21 cellular contexts compared by ENCODE assay signal in genomic region chr11:113579292-113579940, GRCh38.
"Had no signal": no experiment of that assay in that cellular context is flagged by ENCODE, and none has a peak within 500 bp of the region (broad histone marks: within the 10 kb centered on the region; RNA-seq: fewer than 3 reads in every experiment).

No MANE protein-coding gene starts in this region.

- H3K36me3 ChIP-seq: adrenal gland, cardiac muscle cell, heart right ventricle, left ventricle myocardium inferior, neutrophil had no signal

- H3K4me1 ChIP-seq: adrenal gland had no signal

- H3K9me3 Mint-ChIP-seq: activated CD4-positive, alpha-beta memory T cell treated with anti-CD3 and anti-CD28 coated beads for 36 hours; activated T-helper 1 cell treated with anti-CD3 and anti-CD28 coated beads, Interleukin-12 subunit alpha, Interleukin-12 subunit beta, Interleukin-2, Interleukin-4 antibody, amounts not matched to agents 30 ng/mL and 10 ng/mL and 1 ng/mL, durations not matched to agents 14 hours and 24 hours and 36 hours; effector memory CD8-positive, alpha-beta T cell had no signal

- H3K27ac ChIP-seq: adrenal gland, cardiac muscle cell, epithelial cell of prostate, heart right ventricle, left ventricle myocardium inferior, neutrophil, parathyroid adenoma had no signal

- H3K4me3 Mint-ChIP-seq: activated CD4-positive, alpha-beta memory T cell treated with anti-CD3 and anti-CD28 coated beads for 36 hours; activated CD4-positive, alpha-beta T cell treated with anti-CD3 and anti-CD28 coated beads for 36 hours; activated T-helper 1 cell treated with anti-CD3 and anti-CD28 coated beads, Interleukin-12 subunit alpha, Interleukin-12 subunit beta, Interleukin-2, Interleukin-4 antibody, amounts not matched to agents 30 ng/mL and 10 ng/mL and 1 ng/mL, durations not matched to agents 14 hours and 24 hours and 36 hours; effector memory CD8-positive, alpha-beta T cell; stimulated activated naive B cell treated with anti-CD40 and anti-IgM and Interleukin-4, amounts not matched to agents 10 μg/mL and 1 μg/mL and 100 μg/mL, for 72 hours had no signal

- ATAC-seq: activated CD4-positive, alpha-beta T cell treated with anti-CD3 and anti-CD28 coated beads for 36 hours; activated naive CD4-positive, alpha-beta T cell treated with anti-CD3 and anti-CD28 coated beads, Interleukin-2, amount 50 U/mL, for 72 hours; effector memory CD8-positive, alpha-beta T cell; sciatic nerve; stimulated activated naive B cell treated with anti-CD40 and anti-IgM and Interleukin-4, amounts not matched to agents 10 μg/mL and 1 μg/mL and 100 μg/mL, for 72 hours had no signal

- H3K27ac Mint-ChIP-seq: activated CD4-positive, alpha-beta memory T cell treated with anti-CD3 and anti-CD28 coated beads for 36 hours; activated CD4-positive, alpha-beta T cell treated with anti-CD3 and anti-CD28 coated beads for 36 hours; activated naive CD4-positive, alpha-beta T cell treated with anti-CD3 and anti-CD28 coated beads, Interleukin-2, amount 50 U/mL, for 72 hours; activated T-helper 1 cell treated with anti-CD3 and anti-CD28 coated beads, Interleukin-12 subunit alpha, Interleukin-12 subunit beta, Interleukin-2, Interleukin-4 antibody, amounts not matched to agents 30 ng/mL and 10 ng/mL and 1 ng/mL, durations not matched to agents 14 hours and 24 hours and 36 hours; effector memory CD8-positive, alpha-beta T cell; stimulated activated naive B cell treated with anti-CD40 and anti-IgM and Interleukin-4, amounts not matched to agents 10 μg/mL and 1 μg/mL and 100 μg/mL, for 72 hours had no signal

- DNase-seq: activated CD4-positive, alpha-beta memory T cell treated with anti-CD3 and anti-CD28 coated beads for 36 hours; activated CD4-positive, alpha-beta T cell treated with anti-CD3 and anti-CD28 coated beads for 36 hours; activated gamma-delta T cell treated with Interleukin-2 at 50 U/mL for 16 hours; activated T-cell treated with anti-CD3 and anti-CD28 coated beads for 4 hours; adrenal gland; effector memory CD8-positive, alpha-beta T cell; foreskin melanocyte; heart right ventricle; kidney glomerular epithelial cell; left ventricle myocardium inferior; mammary epithelial cell; stimulated activated CD4-positive, alpha-beta T cell treated with anti-CD3 and anti-CD28 coated beads, Interleukin-4, amount 100 ng/mL, for 24 hours; stimulated activated naive B cell treated with anti-CD40 and anti-IgM and Interleukin-4, amounts not matched to agents 10 μg/mL and 1 μg/mL and 100 μg/mL, for 72 hours; SW 1271 had no signal

- H3K27me3 ChIP-seq: adrenal gland, cardiac muscle cell, heart right ventricle, neutrophil had no signal

- H3K4me3 ChIP-seq: adrenal gland, cardiac muscle cell, heart right ventricle, left ventricle myocardium inferior had no signal

- H3K36me3 Mint-ChIP-seq: activated CD4-positive, alpha-beta memory T cell treated with anti-CD3 and anti-CD28 coated beads for 36 hours; activated naive CD4-positive, alpha-beta T cell treated with anti-CD3 and anti-CD28 coated beads, Interleukin-2, amount 50 U/mL, for 72 hours; stimulated activated naive B cell treated with anti-CD40 and anti-IgM and Interleukin-4, amounts not matched to agents 10 μg/mL and 1 μg/mL and 100 μg/mL, for 72 hours had no signal

- H3K9me3 ChIP-seq: adrenal gland, heart right ventricle, left ventricle myocardium inferior, neutrophil had no signal
